22 cellular contexts compared by ENCODE assay signal in the genomic region with DNA sequence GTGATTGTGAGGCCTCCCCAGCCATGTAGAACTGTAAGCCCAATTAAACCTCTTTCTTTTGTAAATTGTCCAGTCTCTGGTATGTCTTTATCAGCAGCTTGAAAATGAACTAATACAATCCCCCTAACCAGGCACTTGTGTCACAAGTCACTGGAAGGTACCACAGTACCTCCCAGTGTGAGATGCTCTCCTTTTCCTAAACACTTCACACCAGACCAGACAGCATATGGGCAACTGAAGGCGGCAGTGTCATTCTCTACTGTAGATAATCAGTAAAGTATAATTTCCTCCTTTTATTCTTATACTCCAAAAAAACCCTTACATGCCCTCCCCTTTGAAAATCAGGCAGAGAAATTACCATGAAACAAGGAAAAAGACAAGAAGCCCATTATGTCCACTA.
A peak's percentile ranks its signal among the peaks of the same experiment; 100 is the strongest.
DNase-seq lines count a peak whose midpoint lies in the region; ATAC-seq lines count a peak whose summit lies in the region.
"Had no signal": no experiment of that assay in that cellular context is flagged by ENCODE, and none has a peak within 500 bp of the region (broad histone marks: within the 10 kb centered on the region; RNA-seq: fewer than 3 reads in every experiment).

No MANE protein-coding gene starts in this region.

- in situ Hi-C loops in G401 (cut with HindIII; ENCODE audit: low sequenced_read_pairs): no loop called here

- no peaks in the 10 kb centered on the region for H3K9me3 Mint-ChIP-seq in activated CD8-positive, alpha-beta memory T cell treated with anti-CD3 and anti-CD28 coated beads, Interleukin-2, amount 10 ng/mL, durations not matched to agents 7 days and 5 days (ENCODE audit: low read depth)

- H3K4me1 ChIP-seq in thymus (ENCODE audit: control insufficient read depth, insufficient read depth, low read length): peaks cover 19% of the 10 kb centered on the region
- H3K4me1 ChIP-seq: A549; BLaER1 treated with 17β-estradiol and CSF1 and Interleukin-3, amounts not matched to agents 10 nM and 100 nM had no signal

- DNase-seq in G401 (ENCODE audit: low spot score) (peak; percentile 64), cerebellar cortex (ENCODE audit: low spot score) (peak; percentile 56)
- DNase-seq in activated CD8-positive, alpha-beta memory T cell treated with anti-CD3 and anti-CD28 coated beads, Interleukin-2, amount 10 ng/mL, durations not matched to agents 7 days and 5 days: no peak
- DNase-seq: AML-193; CD4-positive, alpha-beta memory T cell; CD4-positive, CD25-positive, alpha-beta regulatory T cell; CD8-positive, alpha-beta memory T cell; COR-L47; DMS 273 treated with DMSO at 0.1 percent for 48 hours; DMS153; DMS53; DMS79; DND-41; EL; GF-D8 had no signal

- no peak for ATAC-seq in activated CD8-positive, alpha-beta memory T cell treated with anti-CD3 and anti-CD28 coated beads, Interleukin-2, amount 10 ng/mL, durations not matched to agents 7 days and 5 days
- no peak for ATAC-seq in HG02571 (IDR thresholded peaks at IDR 0.05; ENCODE audit: unreplicated experiment)
- ATAC-seq: A549 had no signal

- no peaks in the 10 kb centered on the region for H3K27me3 ChIP-seq in thymus (ENCODE audit: control insufficient read depth, insufficient read depth)
- H3K27me3 ChIP-seq: BLaER1 treated with 17β-estradiol and CSF1 and Interleukin-3, amounts not matched to agents 10 nM and 100 nM had no signal

- CTCF ChIA-PET in activated CD8-positive, alpha-beta memory T cell treated with anti-CD3 and anti-CD28 coated beads, Interleukin-2, amount 10 ng/mL, durations not matched to agents 7 days and 5 days (lab: Charles Lee): no interaction called here

- peak overlapping the region; percentile 52 for H3K27ac ChIP-seq in thymus (ENCODE audit: low read depth)
- H3K27ac ChIP-seq: 22Rv1; A549; BLaER1 treated with 17β-estradiol and CSF1 and Interleukin-3, amounts not matched to agents 10 nM and 100 nM; C4-2B had no signal

- H3K4me1 Mint-ChIP-seq in activated CD8-positive, alpha-beta memory T cell treated with anti-CD3 and anti-CD28 coated beads, Interleukin-2, amount 10 ng/mL, durations not matched to agents 7 days and 5 days: no peaks in the 10 kb centered on the region
- H3K4me1 Mint-ChIP-seq: B cell; CD4-positive, alpha-beta memory T cell; CD4-positive, CD25-positive, alpha-beta regulatory T cell; CD8-positive, alpha-beta memory T cell had no signal

- no peaks in the 10 kb centered on the region for H3K9me3 ChIP-seq in thymus (ENCODE audit: control insufficient read depth)
- H3K9me3 ChIP-seq: A549; BLaER1 treated with 17β-estradiol and CSF1 and Interleukin-3, amounts not matched to agents 10 nM and 100 nM had no signal

- 98% methylated on average over 1 of the region's 1 CpG for WGBS in thymus

- H3K4me3 Mint-ChIP-seq in activated CD8-positive, alpha-beta memory T cell treated with anti-CD3 and anti-CD28 coated beads, Interleukin-2, amount 10 ng/mL, durations not matched to agents 7 days and 5 days: no peak overlapping the region
- H3K4me3 Mint-ChIP-seq: B cell; CD4-positive, alpha-beta memory T cell; CD4-positive, CD25-positive, alpha-beta regulatory T cell; CD8-positive, alpha-beta memory T cell had no signal

- H3K27me3 Mint-ChIP-seq in activated CD8-positive, alpha-beta memory T cell treated with anti-CD3 and anti-CD28 coated beads, Interleukin-2, amount 10 ng/mL, durations not matched to agents 7 days and 5 days: no peaks in the 10 kb centered on the region
- H3K27me3 Mint-ChIP-seq: B cell; CD4-positive, alpha-beta memory T cell; CD4-positive, CD25-positive, alpha-beta regulatory T cell had no signal

- no peaks in the 10 kb centered on the region for H3K36me3 Mint-ChIP-seq in activated CD8-positive, alpha-beta memory T cell treated with anti-CD3 and anti-CD28 coated beads, Interleukin-2, amount 10 ng/mL, durations not matched to agents 7 days and 5 days
- H3K36me3 Mint-ChIP-seq: CD4-positive, alpha-beta memory T cell; CD4-positive, CD25-positive, alpha-beta regulatory T cell; CD8-positive, alpha-beta memory T cell had no signal

- no peak overlapping the region for H3K27ac Mint-ChIP-seq in activated CD8-positive, alpha-beta memory T cell treated with anti-CD3 and anti-CD28 coated beads, Interleukin-2, amount 10 ng/mL, durations not matched to agents 7 days and 5 days
- H3K27ac Mint-ChIP-seq: B cell; CD4-positive, alpha-beta memory T cell; CD4-positive, CD25-positive, alpha-beta regulatory T cell; CD8-positive, alpha-beta memory T cell had no signal

- H3K36me3 ChIP-seq in thymus (ENCODE audit: control insufficient read depth, insufficient read depth): no peaks in the 10 kb centered on the region
- H3K36me3 ChIP-seq: BLaER1 treated with 17β-estradiol and CSF1 and Interleukin-3, amounts not matched to agents 10 nM and 100 nM had no signal

- H3K4me3 ChIP-seq in thymus (ENCODE audit: low read length): no peak overlapping the region
- H3K4me3 ChIP-seq: A549; BLaER1 treated with 17β-estradiol and CSF1 and Interleukin-3, amounts not matched to agents 10 nM and 100 nM had no signal
